ENCODE assay signal across 9 cellular contexts in genomic region chr4:112910109-112910736, GRCh38.
A peak's percentile ranks its signal among the peaks of the same experiment; 100 is the strongest.
DNase-seq lines count a peak whose midpoint lies in the region; ATAC-seq and TF ChIP-seq lines count a peak whose summit lies in the region.
"Had no signal": no experiment of that assay in that cellular context is flagged by ENCODE, and none has a peak within 500 bp of the region (broad histone marks: within the 10 kb centered on the region; RNA-seq: fewer than 3 reads in every experiment).

No MANE protein-coding gene starts in this region.

- peaks cover 4% of the 10 kb centered on the region for H3K27me3 Mint-ChIP-seq in memory B cell

- no peaks in the 10 kb centered on the region for H3K36me3 ChIP-seq in ACC112 (ENCODE audit: insufficient read depth, low read length)
- H3K36me3 ChIP-seq in HEK293 (ENCODE audit: control insufficient read depth in 2 of 2, insufficient read depth in 1 of 2, low read length in 2 of 2): no peaks in the 10 kb centered on the region
- H3K36me3 ChIP-seq: neutrophil had no signal

- H3K4me3 Mint-ChIP-seq in memory B cell: peak overlapping the region; percentile 67

- peaks cover 5% of the 10 kb centered on the region for H3K4me1 Mint-ChIP-seq in memory B cell

- H3K27ac ChIP-seq in ACC112 (ENCODE audit: low read depth, low read length) (no peak overlapping the region), HEK293 (ENCODE audit: extremely low read depth, low read depth, low read length) (peak overlapping the region; percentile 21)
- H3K27ac ChIP-seq: neutrophil had no signal

- H3K4me3 ChIP-seq in ACC112 (ENCODE audit: low read depth, low read length) (peak overlapping the region; percentile 51), HEK293 (ENCODE audit: low read depth, low read length) (no peak overlapping the region), astrocyte of the cerebellum (ENCODE audit: low read depth, low read length) (peak overlapping the region; percentile 32)

- in situ Hi-C loops in astrocyte of the cerebellum (cut with HindIII; ENCODE audit: low sequenced_read_pairs) (no loop called here), GM13976 (cut with MboI; ENCODE audit: low sequenced_read_pairs, unreplicated experiment) (no loop called here)

- no peaks in the 10 kb centered on the region for H3K27me3 ChIP-seq in ACC112 (ENCODE audit: insufficient read depth, low read length)

- H3K27ac Mint-ChIP-seq in memory B cell: no peak overlapping the region

- POLR2A ChIA-PET in HEK293 (lab: Yijun Ruan, JAX): interaction anchor here (0.6 to 1.2 kb wide), 2 partner anchors 8 to 15 kb away, joined by 3 to 6 read pairs; no protein-coding TSS in a partner anchor

- CTCF ChIA-PET in HEK293 (lab: Yijun Ruan, JAX): interaction anchor here (0.7 kb wide), 1 partner anchor 21 kb away, joined by 9 read pairs; no protein-coding TSS in a partner anchor

- TF ChIP-seq CTCF in HEK293 (tag by site-specific recombination; IDR thresholded peaks at IDR 0.05): no peak; the same call in 1 of the 2 replicates
- TF ChIP-seq CTCF in astrocyte of the cerebellum (IDR thresholded peaks at IDR 0.05; ENCODE audit: low read depth, low read length, missing control alignments): peak; percentile 51
- TF ChIP-seq CTCF in GM13976 (IDR thresholded peaks at IDR 0.05; ENCODE audit: borderline replicate concordance, control extremely low read depth, extremely low read depth, insufficient read depth, missing control alignments): no peak

- H2AFZ ChIP-seq in ACC112 (ENCODE audit: low read length, unreplicated experiment): peak overlapping the region; percentile 88

- ATAC-seq in memory B cell (ENCODE audit: low read depth): peak; percentile 79

- H3K79me2 ChIP-seq in ACC112 (ENCODE audit: control insufficient read depth, insufficient read depth, low read length, unreplicated experiment): no peaks in the 10 kb centered on the region

- no peaks in the 10 kb centered on the region for H3K9me3 Mint-ChIP-seq in memory B cell

- DNase-seq in astrocyte of the cerebellum (ENCODE audit: low read depth) (peak; percentile 75), memory B cell (ENCODE audit: low spot score in 2 of 2) (no peak), SKM-1 treated with dmso at 0.1 percent for 144 hours (lab: John Stamatoyannopoulos, UW; ENCODE audit: unreplicated experiment) (no peak), NCI-H146 treated with DMSO at 0.1 percent for 48 hours (lab: John Stamatoyannopoulos, UW; ENCODE audit: unreplicated experiment) (no peak), LoVo (ENCODE audit: low spot score) (no peak), GM13976 (ENCODE audit: low spot score) (no peak)

- H3K36me3 Mint-ChIP-seq in memory B cell: no peaks in the 10 kb centered on the region

- no peaks in the 10 kb centered on the region for H3K9me3 ChIP-seq in HEK293 (ENCODE audit: control insufficient read depth, insufficient read depth, low read depth, low read length)
- H3K9me3 ChIP-seq: neutrophil had no signal

- H3K4me1 ChIP-seq in ACC112 (ENCODE audit: control insufficient read depth, insufficient read depth, low read length, unreplicated experiment) (peaks cover 7% of the 10 kb centered on the region), HEK293 (ENCODE audit: control insufficient read depth, insufficient read depth, low read length) (no peaks in the 10 kb centered on the region)

TF ChIP-seq in HEK293, 187 proteins besides CTCF, POLR2A, EP300 and RAD21 (continues in another document):
- no peak for TF ChIP-seq ZNF549 (tag by site-specific recombination; IDR thresholded peaks at IDR 0.05)
- TF ChIP-seq ZNF248 (tag by site-specific recombination; IDR thresholded peaks at IDR 0.05): no peak
- TF ChIP-seq ZNF157 (tag by site-specific recombination; IDR thresholded peaks at IDR 0.05): no peak
- no peak for TF ChIP-seq ZNF16 (tag by site-specific recombination; IDR thresholded peaks at IDR 0.05; ENCODE audit: low read depth)
- TF ChIP-seq GLIS1 (tag by site-specific recombination; IDR thresholded peaks at IDR 0.05): peak; percentile 85
- TF ChIP-seq ZNF138 (tag by site-specific recombination; IDR thresholded peaks at IDR 0.05; ENCODE audit: borderline replicate concordance): no peak
- peak; percentile 2; the same call in 1 of the 2 replicates for TF ChIP-seq ATF2 (tag by site-specific recombination; IDR thresholded peaks at IDR 0.05; ENCODE audit: low read depth)
- TF ChIP-seq ZNF426 (tag by site-specific recombination; IDR thresholded peaks at IDR 0.05): no peak
- peak; percentile 66; the same call in 1 of the 2 replicates for TF ChIP-seq ZSCAN30 (tag by site-specific recombination; IDR thresholded peaks at IDR 0.05)
- TF ChIP-seq ZFHX2 (tag by site-specific recombination; conservative IDR thresholded peaks at IDR 0.05): no peak
- no peak for TF ChIP-seq ZNF677 (tag by site-specific recombination; IDR thresholded peaks at IDR 0.05)
- peak; percentile 52 for TF ChIP-seq ZNF510 (tag by site-specific recombination; IDR thresholded peaks at IDR 0.05; ENCODE audit: insufficient replicate concordance)
- no peak for TF ChIP-seq ZNF473 (tag by site-specific recombination; IDR thresholded peaks at IDR 0.05)
- no peak for TF ChIP-seq YY2 (tag by site-specific recombination; IDR thresholded peaks at IDR 0.05)
- peak; percentile 90 for TF ChIP-seq OSR2 (tag by site-specific recombination; IDR thresholded peaks at IDR 0.05)
- no peak for TF ChIP-seq ZNF791 (tag by site-specific recombination; IDR thresholded peaks at IDR 0.05)
- TF ChIP-seq GLI2 (tag by site-specific recombination; IDR thresholded peaks at IDR 0.05; ENCODE audit: borderline replicate concordance, low read depth): 0 out of 2 replicates have a peak, but pooled peaks have one; percentile 16
- no peak for TF ChIP-seq ZNF585B (tag by site-specific recombination; IDR thresholded peaks at IDR 0.05)
- peak; percentile 91 for TF ChIP-seq PRDM4 (tag by site-specific recombination; IDR thresholded peaks at IDR 0.05)
- TF ChIP-seq INSM2 (tag by site-specific recombination; IDR thresholded peaks at IDR 0.05): no peak
